Comparison of ENCODE assay signal across 1 cellular context in genomic region chr17:43398724-43399595, GRCh38.
TF ChIP-seq lines count a peak whose summit lies in the region.

Gene ARL4D, plus strand, starts transcription at chr17:43398993. Its CDS starts 740 bp downstream, at chr17:43399733.

TF ChIP-seq in HepG2, 621 proteins besides CTCF, POLR2A, EP300 and RAD21 (continued from another document and continues in another):
- peak; percentile 92 for TF ChIP-seq CSRNP1 (CRISPR knock-in tag; IDR thresholded peaks at IDR 0.05)
- peak; percentile 76; the same call in 1 of the 2 replicates for TF ChIP-seq ZBTB21 (CRISPR knock-in tag; IDR thresholded peaks at IDR 0.05)
- no peak for TF ChIP-seq USF2 (IDR thresholded peaks at IDR 0.05; ENCODE audit: low read depth, low read length)
- TF ChIP-seq USF2 (CRISPR knock-in tag; IDR thresholded peaks at IDR 0.05; ENCODE audit: borderline replicate concordance) = no peak; the same call in 1 of the 2 replicates
- peak; percentile 85 for TF ChIP-seq KDM3A (CRISPR knock-in tag; IDR thresholded peaks at IDR 0.05; ENCODE audit: low read depth)
- no peak for TF ChIP-seq ZNF577 (CRISPR knock-in tag; IDR thresholded peaks at IDR 0.05; ENCODE audit: borderline replicate concordance, low read depth)
- TF ChIP-seq SKIL (CRISPR knock-in tag; IDR thresholded peaks at IDR 0.05; ENCODE audit: borderline replicate concordance) = no peak
- TF ChIP-seq NFAT5 (CRISPR knock-in tag; IDR thresholded peaks at IDR 0.05) = peak; percentile 71; the same call in 1 of the 2 replicates
- TF ChIP-seq TCF7 (IDR thresholded peaks at IDR 0.05; ENCODE audit: low read depth) = no peak
- peak; percentile 84; the same call in 1 of the 2 replicates for TF ChIP-seq ZNF775 (CRISPR knock-in tag; IDR thresholded peaks at IDR 0.05; ENCODE audit: borderline replicate concordance)
- TF ChIP-seq ZMYM4 (CRISPR knock-in tag; IDR thresholded peaks at IDR 0.05) = peak; percentile 97
- peak; percentile 90 for TF ChIP-seq ARHGAP35 (CRISPR knock-in tag; IDR thresholded peaks at IDR 0.05; ENCODE audit: borderline replicate concordance)
- no peak for TF ChIP-seq ZBTB1 (CRISPR knock-in tag; IDR thresholded peaks at IDR 0.05; ENCODE audit: borderline replicate concordance)
- no peak for TF ChIP-seq ZNF672 (CRISPR knock-in tag; IDR thresholded peaks at IDR 0.05)
- peak; percentile 41; the same call in 1 of the 2 replicates for TF ChIP-seq ZNF607 (CRISPR knock-in tag; IDR thresholded peaks at IDR 0.05; ENCODE audit: borderline replicate concordance)
- peak; percentile 87 for TF ChIP-seq REPIN1 (CRISPR knock-in tag; IDR thresholded peaks at IDR 0.05; ENCODE audit: borderline replicate concordance, low read depth)
- TF ChIP-seq ETV6 (CRISPR knock-in tag; conservative IDR thresholded peaks at IDR 0.05) = no peak
- peak; percentile 53; the same call in 1 of the 2 replicates for TF ChIP-seq ZNF639 (CRISPR knock-in tag; conservative IDR thresholded peaks at IDR 0.05)
- TF ChIP-seq HMGXB4 (CRISPR knock-in tag; IDR thresholded peaks at IDR 0.05; ENCODE audit: borderline replicate concordance in 1 of 2, low read depth in 1 of 2) = peak; percentile 59 to 72; a peak in 2 of 4 replicates
- peak; percentile 81; the same call in 1 of the 2 replicates for TF ChIP-seq ZNF451 (CRISPR knock-in tag; IDR thresholded peaks at IDR 0.05)
- TF ChIP-seq ZNF513 (CRISPR knock-in tag; conservative IDR thresholded peaks at IDR 0.05) = no peak
- peak; percentile 86 for TF ChIP-seq ARNTL (CRISPR knock-in tag; IDR thresholded peaks at IDR 0.05)
- 0 out of 2 replicates have a peak, but pooled peaks have one; percentile 36 for TF ChIP-seq ZNF275 (CRISPR knock-in tag; IDR thresholded peaks at IDR 0.05; ENCODE audit: borderline replicate concordance)
- no peak for TF ChIP-seq ZNF224 (CRISPR knock-in tag; IDR thresholded peaks at IDR 0.05)
- peak; percentile 95 for TF ChIP-seq GATA4 (IDR thresholded peaks at IDR 0.05; ENCODE audit: borderline replicate concordance, low read depth)
- TF ChIP-seq NONO (IDR thresholded peaks at IDR 0.05) = no peak
- peak; percentile 91 for TF ChIP-seq NONO (CRISPR knock-in tag; conservative IDR thresholded peaks at IDR 0.05)
- peak; percentile 78 for TF ChIP-seq NFKBIZ (CRISPR knock-in tag; IDR thresholded peaks at IDR 0.05)
- TF ChIP-seq PHB2 (IDR thresholded peaks at IDR 0.05; ENCODE audit: partially characterized antibody) = no peak
- no peak for TF ChIP-seq ARNT (IDR thresholded peaks at IDR 0.05)
- 0 out of 2 replicates have a peak, but pooled peaks have one; percentile 50 for TF ChIP-seq ZNF12 (CRISPR knock-in tag; IDR thresholded peaks at IDR 0.05)
- no peak for TF ChIP-seq FOXP1 (IDR thresholded peaks at IDR 0.05)
- TF ChIP-seq FOXP1 (CRISPR knock-in tag; IDR thresholded peaks at IDR 0.05) = 0 out of 2 replicates have a peak, but pooled peaks have one; percentile 46
- no peak for TF ChIP-seq BCLAF1 (IDR thresholded peaks at IDR 0.05)
- no peak; the same call in 2 of the 3 replicates for TF ChIP-seq MXI1 (IDR thresholded peaks at IDR 0.05; ENCODE audit: borderline replicate concordance, low read depth, low read length)
- TF ChIP-seq FOXK1 (CRISPR knock-in tag; IDR thresholded peaks at IDR 0.05; ENCODE audit: borderline replicate concordance, low read depth) = peak; percentile 80; the same call in 1 of the 2 replicates
- TF ChIP-seq ZNF777 (CRISPR knock-in tag; IDR thresholded peaks at IDR 0.05) = peak; percentile 30; the same call in 1 of the 2 replicates
- no peak for TF ChIP-seq ATM (IDR thresholded peaks at IDR 0.05; ENCODE audit: borderline replicate concordance)
